30 cellular contexts compared by ENCODE assay signal in the genomic region with DNA sequence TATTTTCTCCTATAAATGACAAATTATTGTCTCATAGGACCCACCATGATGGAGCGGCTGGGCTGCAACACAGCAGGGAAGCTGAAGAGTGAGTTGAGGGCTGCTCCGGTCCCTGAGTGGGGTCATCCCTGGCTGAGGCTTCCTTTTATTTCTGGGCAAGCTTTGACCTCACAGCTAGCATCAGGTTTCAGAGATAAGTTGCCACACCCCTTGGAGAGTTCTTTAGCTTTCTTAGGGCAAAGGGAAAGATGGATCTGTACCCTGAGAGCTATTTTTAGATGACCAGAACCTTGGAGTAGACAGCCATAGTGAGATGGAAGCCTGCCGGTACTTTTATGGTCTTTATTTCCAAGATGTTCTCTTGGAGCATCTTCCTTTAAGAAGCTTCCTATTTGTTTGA. TPM values are rescaled to one million over a fixed set of nuclear protein-coding genes. Genes with fewer than 3 reads are reported as not detected.
"Had no signal": no experiment of that assay in that cellular context is flagged by ENCODE, and none has a peak within 500 bp of the region (broad histone marks: within the 10 kb centered on the region; RNA-seq: fewer than 3 reads in every experiment).

No MANE protein-coding gene starts in this region.

- H3K27me3 Mint-ChIP-seq: activated CD4-positive, alpha-beta memory T cell treated with anti-CD3 and anti-CD28 coated beads for 36 hours; activated CD4-positive, alpha-beta T cell treated with anti-CD3 and anti-CD28 coated beads for 36 hours; activated CD4-positive, alpha-beta T cell treated with anti-CD3 and anti-CD28 coated beads, Interleukin-2, amount 10 ng/mL, durations not matched to agents 24 days and 14 days; activated naive CD4-positive, alpha-beta T cell treated with anti-CD3 and anti-CD28 coated beads, Interleukin-2, amount 10 ng/mL, durations not matched to agents 7 days and 5 days; activated T-cell treated with anti-CD3 and anti-CD28 coated beads, Interleukin-2, amount 50 U/mL, for 24 hours; effector memory CD8-positive, alpha-beta T cell had no signal

- H3K4me1 ChIP-seq: body of pancreas, esophagus muscularis mucosa, foreskin keratinocyte, gastroesophageal sphincter had no signal

- ATAC-seq: activated CD4-positive, alpha-beta T cell treated with anti-CD3 and anti-CD28 coated beads for 36 hours; activated CD8-positive, alpha-beta T cell treated with anti-CD3 and anti-CD28 coated beads, Interleukin-2, amount 10 ng/mL, durations not matched to agents 7 days and 5 days; activated naive CD4-positive, alpha-beta T cell treated with anti-CD3 and anti-CD28 coated beads, Interleukin-2, amount 50 U/mL, for 72 hours; activated T-cell treated with anti-CD3 and anti-CD28 coated beads, Interleukin-2, amount 50 U/mL, for 72 hours; body of pancreas; effector memory CD8-positive, alpha-beta T cell; foreskin keratinocyte; gastroesophageal sphincter had no signal

- H3K36me3 ChIP-seq: esophagus muscularis mucosa, gastroesophageal sphincter had no signal

- H3K4me1 Mint-ChIP-seq: activated CD4-positive, alpha-beta T cell treated with anti-CD3 and anti-CD28 coated beads for 36 hours; activated CD4-positive, alpha-beta T cell treated with anti-CD3 and anti-CD28 coated beads, Interleukin-2, amount 10 ng/mL, durations not matched to agents 24 days and 14 days; activated naive CD4-positive, alpha-beta T cell treated with anti-CD3 and anti-CD28 coated beads, Interleukin-2, amount 10 ng/mL, durations not matched to agents 7 days and 5 days; activated naive CD8-positive, alpha-beta T cell treated with anti-CD3 and anti-CD28 coated beads, Interleukin-2, amount 10 ng/mL, durations not matched to agents 7 days and 5 days had no signal

- H3K36me3 Mint-ChIP-seq: activated CD4-positive, alpha-beta memory T cell treated with anti-CD3 and anti-CD28 coated beads for 36 hours; activated naive CD4-positive, alpha-beta T cell treated with anti-CD3 and anti-CD28 coated beads, Interleukin-2, amount 10 ng/mL, durations not matched to agents 7 days and 5 days; activated naive CD4-positive, alpha-beta T cell treated with anti-CD3 and anti-CD28 coated beads, Interleukin-2, amount 50 U/mL, for 72 hours; activated naive CD8-positive, alpha-beta T cell treated with anti-CD3 and anti-CD28 coated beads, Interleukin-2, amount 10 ng/mL, durations not matched to agents 7 days and 5 days had no signal

- H3K9me3 ChIP-seq: body of pancreas, esophagus muscularis mucosa, gastroesophageal sphincter had no signal

- H3K27ac Mint-ChIP-seq: activated CD4-positive, alpha-beta memory T cell treated with anti-CD3 and anti-CD28 coated beads for 36 hours; activated CD4-positive, alpha-beta T cell treated with anti-CD3 and anti-CD28 coated beads for 36 hours; activated CD4-positive, alpha-beta T cell treated with anti-CD3 and anti-CD28 coated beads, Interleukin-2, amount 10 ng/mL, durations not matched to agents 24 days and 14 days; activated CD8-positive, alpha-beta T cell treated with anti-CD3 and anti-CD28 coated beads, Interleukin-2, amount 10 ng/mL, durations not matched to agents 7 days and 5 days; activated naive CD4-positive, alpha-beta T cell treated with anti-CD3 and anti-CD28 coated beads, Interleukin-2, amount 10 ng/mL, durations not matched to agents 7 days and 5 days; activated naive CD4-positive, alpha-beta T cell treated with anti-CD3 and anti-CD28 coated beads, Interleukin-2, amount 50 U/mL, for 72 hours; activated naive CD8-positive, alpha-beta T cell treated with anti-CD3 and anti-CD28 coated beads, Interleukin-2, amount 10 ng/mL, durations not matched to agents 7 days and 5 days; activated T-cell treated with anti-CD3 and anti-CD28 coated beads, Interleukin-2, amount 50 U/mL, for 24 hours; activated T-cell treated with anti-CD3 and anti-CD28 coated beads, Interleukin-2, amount 50 U/mL, for 72 hours; effector memory CD8-positive, alpha-beta T cell had no signal

- H3K4me3 Mint-ChIP-seq: activated CD4-positive, alpha-beta memory T cell treated with anti-CD3 and anti-CD28 coated beads for 36 hours; activated CD4-positive, alpha-beta T cell treated with anti-CD3 and anti-CD28 coated beads for 36 hours; activated CD4-positive, alpha-beta T cell treated with anti-CD3 and anti-CD28 coated beads, Interleukin-2, amount 10 ng/mL, durations not matched to agents 24 days and 14 days; activated CD8-positive, alpha-beta T cell treated with anti-CD3 and anti-CD28 coated beads, Interleukin-2, amount 10 ng/mL, durations not matched to agents 7 days and 5 days; activated naive CD4-positive, alpha-beta T cell treated with anti-CD3 and anti-CD28 coated beads, Interleukin-2, amount 10 ng/mL, durations not matched to agents 7 days and 5 days; activated naive CD8-positive, alpha-beta T cell treated with anti-CD3 and anti-CD28 coated beads, Interleukin-2, amount 10 ng/mL, durations not matched to agents 7 days and 5 days; activated T-cell treated with anti-CD3 and anti-CD28 coated beads, Interleukin-2, amount 50 U/mL, for 24 hours; activated T-cell treated with anti-CD3 and anti-CD28 coated beads, Interleukin-2, amount 50 U/mL, for 72 hours; effector memory CD8-positive, alpha-beta T cell had no signal

- H3K27me3 ChIP-seq: body of pancreas, esophagus muscularis mucosa, gastroesophageal sphincter had no signal

- H3K27ac ChIP-seq: body of pancreas, esophagus muscularis mucosa, foreskin keratinocyte, gastroesophageal sphincter had no signal

- DNase-seq: activated CD4-positive, alpha-beta memory T cell treated with anti-CD3 and anti-CD28 coated beads for 36 hours; activated CD4-positive, alpha-beta T cell treated with anti-CD3 and anti-CD28 coated beads for 36 hours; activated CD4-positive, alpha-beta T cell treated with anti-CD3 and anti-CD28 coated beads, Interleukin-2, amount 10 ng/mL, durations not matched to agents 24 days and 14 days; activated CD4-positive, CD25-positive, alpha-beta regulatory T cell; activated CD4-positive, CD25-positive, alpha-beta regulatory T cell treated with anti-CD3 and anti-CD28 coated beads, Interleukin-2, amount 50 U/mL, for 72 hours; activated CD8-positive, alpha-beta memory T cell treated with anti-CD3 and anti-CD28 coated beads, Interleukin-2, amount 50 U/mL, for 48 hours; activated CD8-positive, alpha-beta T cell treated with anti-CD3 and anti-CD28 coated beads, Interleukin-2, amount 10 ng/mL, durations not matched to agents 7 days and 5 days; activated gamma-delta T cell; activated naive CD4-positive, alpha-beta T cell; activated naive CD4-positive, alpha-beta T cell treated with anti-CD3 and anti-CD28 coated beads, Interleukin-2, amount 10 ng/mL, durations not matched to agents 7 days and 5 days; activated naive CD8-positive, alpha-beta T cell treated with anti-CD3 and anti-CD28 coated beads, Interleukin-2, amount 10 ng/mL, durations not matched to agents 7 days and 5 days; activated T-cell treated with anti-CD3 and anti-CD28 coated beads for 4 hours; activated T-cell treated with anti-CD3 and anti-CD28 coated beads, Interleukin-2, amount 50 U/mL, for 24 hours; activated T-cell treated with anti-CD3 and anti-CD28 coated beads, Interleukin-2, amount 50 U/mL, for 72 hours; body of pancreas; caudate nucleus; cortex of kidney; dermis blood vessel endothelial cell; effector CD4-positive, alpha-beta T cell; effector memory CD8-positive, alpha-beta T cell; erythroblast; foreskin keratinocyte; T-helper 2 cell had no signal

- H3K4me3 ChIP-seq: body of pancreas, esophagus muscularis mucosa, gastroesophageal sphincter had no signal

- H3K9me3 Mint-ChIP-seq: activated CD4-positive, alpha-beta memory T cell treated with anti-CD3 and anti-CD28 coated beads for 36 hours; activated CD4-positive, alpha-beta T cell treated with anti-CD3 and anti-CD28 coated beads, Interleukin-2, amount 10 ng/mL, durations not matched to agents 24 days and 14 days; activated naive CD4-positive, alpha-beta T cell treated with anti-CD3 and anti-CD28 coated beads, Interleukin-2, amount 10 ng/mL, durations not matched to agents 7 days and 5 days; activated naive CD8-positive, alpha-beta T cell treated with anti-CD3 and anti-CD28 coated beads, Interleukin-2, amount 10 ng/mL, durations not matched to agents 7 days and 5 days; activated T-cell treated with anti-CD3 and anti-CD28 coated beads, Interleukin-2, amount 50 U/mL, for 24 hours; activated T-cell treated with anti-CD3 and anti-CD28 coated beads, Interleukin-2, amount 50 U/mL, for 72 hours had no signal

RNA-seq across cellular contexts. Expression of a gene that starts 11.5 kb away (rescaled TPM):
- total RNA-seq: activated CD4-positive, alpha-beta memory T cell treated with anti-CD3 and anti-CD28 coated beads for 36 hours; activated CD4-positive, alpha-beta T cell treated with anti-CD3 and anti-CD28 coated beads for 36 hours; activated CD4-positive, alpha-beta T cell treated with anti-CD3 and anti-CD28 coated beads, Interleukin-2, amount 10 ng/mL, durations not matched to agents 24 days and 14 days; activated CD8-positive, alpha-beta memory T cell treated with anti-CD3 and anti-CD28 coated beads for 36 hours; activated CD8-positive, alpha-beta T cell treated with anti-CD3 and anti-CD28 coated beads, Interleukin-2, amount 10 ng/mL, durations not matched to agents 7 days and 5 days; activated naive CD4-positive, alpha-beta T cell treated with anti-CD3 and anti-CD28 coated beads, Interleukin-2, amount 50 U/mL, for 72 hours; activated naive CD8-positive, alpha-beta T cell treated with anti-CD3 and anti-CD28 coated beads, Interleukin-2, amount 10 ng/mL, durations not matched to agents 7 days and 5 days; activated T-cell treated with anti-CD3 and anti-CD28 coated beads, Interleukin-2, amount 50 U/mL, for 72 hours; body of pancreas; chondrocyte; dermis blood vessel endothelial cell; esophagus muscularis mucosa; foreskin keratinocyte; gastroesophageal sphincter; glomerular endothelial cell; T-helper 1 cell treated with Interleukin-12 subunit alpha and Interleukin-12 subunit beta and Interleukin-4 antibody, amounts not matched to agents 30 ng/mL and 1 ng/mL, for 36 hours had no signal
- polyA plus RNA-seq: foreskin keratinocyte had no signal
